Comparison of ENCODE assay signal across 10 cellular contexts in genomic region chr1:211632808-211633522, GRCh38. TPM values are rescaled to one million over a fixed set of nuclear protein-coding genes. Genes with fewer than 3 reads are reported as not detected.
A peak's percentile ranks its signal among the peaks of the same experiment; 100 is the strongest.
DNase-seq lines count a peak whose midpoint lies in the region; ATAC-seq, FAIRE-seq and TF ChIP-seq lines count a peak whose summit lies in the region.
"Had no signal": no experiment of that assay in that cellular context is flagged by ENCODE, and none has a peak within 500 bp of the region (broad histone marks: within the 10 kb centered on the region; RNA-seq: fewer than 3 reads in every experiment).

No MANE protein-coding gene starts in this region.

- H3K36me3 ChIP-seq in IMR-90 (ENCODE audit: control insufficient read depth, insufficient read depth, low read length) (no peaks in the 10 kb centered on the region), bronchial epithelial cell (ENCODE audit: control insufficient read depth, insufficient read depth, low read length) (no peaks in the 10 kb centered on the region)

- H3K4ac ChIP-seq in IMR-90 (ENCODE audit: low read depth, low read length) = peak overlapping the region; percentile 71

- no peak overlapping the region for H3K4me2 ChIP-seq in IMR-90 (ENCODE audit: low read depth, low read length)

- 0 out of 2 replicates have a peak overlapping the region, but pooled peaks have one; percentile 27 for H3K56ac ChIP-seq in IMR-90 (ENCODE audit: extremely low read depth, insufficient read depth, low read length)

- TF ChIP-seq CTCF in IMR-90 (conservative IDR thresholded peaks at IDR 0.05; ENCODE audit: low read depth, low read length) (no peak), bronchial epithelial cell (IDR thresholded peaks at IDR 0.05; ENCODE audit: insufficient read depth, low read length, severe bottlenecking) (no peak), lower leg skin (IDR thresholded peaks at IDR 0.05) (no peak), CD14-positive monocyte (IDR thresholded peaks at IDR 0.05) (no peak)

- peak overlapping the region; percentile 59 for H3K27ac ChIP-seq in IMR-90 (ENCODE audit: insufficient read depth, low read length)

- no peaks in the 10 kb centered on the region for H4K20me1 ChIP-seq in IMR-90 (ENCODE audit: insufficient read depth, low read length)

- H2BK120ac ChIP-seq in IMR-90 (ENCODE audit: low read depth, low read length) = peak overlapping the region; percentile 90

- peak overlapping the region in 1 of 2 donors; percentile 42 for H3K4me3 Mint-ChIP-seq in CD14-positive monocyte

- H2AK9ac ChIP-seq in IMR-90 (replicated peaks; ENCODE audit: low read depth, low read length, poor library complexity) = peak overlapping the region; percentile 94

- H4K8ac ChIP-seq in IMR-90 (ENCODE audit: low read depth in 2 of 2, low read length in 2 of 2) = peak overlapping the region; percentile 62 to 70

- H3K4me3 ChIP-seq in IMR-90 (ENCODE audit: insufficient read depth, low read depth, low read length) (no peak overlapping the region), bronchial epithelial cell (ENCODE audit: low read depth, low read length) (no peak overlapping the region), lower leg skin (ENCODE audit: low read depth, poor library complexity, severe bottlenecking) (no peak overlapping the region)

- H3K4me1 ChIP-seq in IMR-90 (ENCODE audit: control insufficient read depth, insufficient read depth, low read length) = peaks cover 17% of the 10 kb centered on the region

- H2AK5ac ChIP-seq in IMR-90 (ENCODE audit: low read depth, low read length) = peak overlapping the region; percentile 85; the same call in 1 of the 2 replicates

- H3K27me3 Mint-ChIP-seq in CD14-positive monocyte (ENCODE audit: low read depth in 3 of 3) = peaks cover 13 to 24% (median 16%) of the 10 kb centered on the region in 3 donors

- peak overlapping the region in 1 of 7 donors; percentile 18 for H3K27ac Mint-ChIP-seq in CD14-positive monocyte

- H3K9me3 Mint-ChIP-seq in CD14-positive monocyte = peaks cover 0 to 2% (median 0%) of the 10 kb centered on the region in 7 donors

- H2AFZ ChIP-seq in IMR-90 (replicated peaks; ENCODE audit: low read length, poor library complexity) = peak overlapping the region; percentile 92

- H3K4me1 Mint-ChIP-seq in CD14-positive monocyte = peaks cover 12% of the 10 kb centered on the region

- no peak for TF ChIP-seq RAD21 in IMR-90 (IDR thresholded peaks at IDR 0.05; ENCODE audit: low read length)

- dilution Hi-C loops in IMR-90 (cut with HindIII; ENCODE audit: low sequenced_read_pairs, unreplicated experiment) = no loop called here

- FAIRE-seq in bronchial epithelial cell (lab: Jason Lieb, UNC) = no peak
- FAIRE-seq: colon had no signal

- H2BK15ac ChIP-seq in IMR-90 (ENCODE audit: low read depth, low read length) = peak overlapping the region; percentile 74; the same call in 2 of the 3 replicates

- no peaks in the 10 kb centered on the region for H3K9me3 ChIP-seq in IMR-90 (ENCODE audit: control insufficient read depth, insufficient read depth, low read length)

- POLR2A ChIA-PET in IMR-90 (lab: Charles Lee; ENCODE audit: unreplicated experiment) = interaction anchor here (0.5 kb wide), 1 partner anchor 1247 kb away, joined by 10 read pairs; no protein-coding TSS in a partner anchor

- TF ChIP-seq POLR2A in IMR-90 (IDR thresholded peaks at IDR 0.05; ENCODE audit: low read depth, low read length) (no peak), lower leg skin (IDR thresholded peaks at IDR 0.05) (no peak)

- peak overlapping the region; percentile 52; the same call in 1 of the 2 replicates for H2BK20ac ChIP-seq in IMR-90 (ENCODE audit: low read depth, low read length)

- H3K27me3 ChIP-seq in IMR-90 (ENCODE audit: control insufficient read depth, insufficient read depth, low read length) = no peaks in the 10 kb centered on the region
- H3K27me3 ChIP-seq in bronchial epithelial cell (ENCODE audit: control insufficient read depth, insufficient read depth, low read length) = no peaks in the 10 kb centered on the region

- peak overlapping the region; percentile 39 for H3K14ac ChIP-seq in IMR-90 (replicated peaks; ENCODE audit: low read depth, low read length)

- H3K18ac ChIP-seq in IMR-90 (ENCODE audit: low read depth, low read length) = peak overlapping the region; percentile 58; the same call in 1 of the 2 replicates

- peak overlapping the region; percentile 6; the same call in 1 of the 2 replicates for H3K23ac ChIP-seq in IMR-90 (ENCODE audit: low read depth, low read length)

- ATAC-seq in IMR-90 (ENCODE audit: low read depth) = peak; percentile 65

- H3K36me3 Mint-ChIP-seq in CD14-positive monocyte = no peaks in the 10 kb centered on the region

- in situ Hi-C loops in ACHN (cut with HindIII; ENCODE audit: low pct_ligation_motif_present, low pct_unique_long_range_greater_than_20kb, low sequenced_read_pairs) (no loop called here), IMR-90 (cut with MboI; ENCODE audit: low sequenced_read_pairs) (no loop called here)

- H3K9ac ChIP-seq in IMR-90 (ENCODE audit: low read depth, low read length) = peak overlapping the region; percentile 43

- peak overlapping the region; percentile 69 for H4K5ac ChIP-seq in IMR-90 (ENCODE audit: low read depth, low read length)

- no peaks in the 10 kb centered on the region for H3K79me1 ChIP-seq in IMR-90 (ENCODE audit: low read depth in 1 of 2, low read length in 2 of 2)

- H4K91ac ChIP-seq in IMR-90 (ENCODE audit: insufficient read depth, low read depth, low read length) = peak overlapping the region; percentile 88

- H3K9me1 ChIP-seq in IMR-90 (ENCODE audit: insufficient read depth, low read length) = peaks cover 15% of the 10 kb centered on the region

- intact Hi-C loops in IMR-90 (cut with micrococcal nuclease) (no loop called here), lower leg skin (cut with DNase I; ENCODE audit: low total_unique reads) (no loop called here), CD14-positive monocyte (cut with micrococcal nuclease) (no loop called here)

- DNase-seq in ACHN (peak; percentile 83), IMR-90 (peak; percentile 89), bronchial epithelial cell (ENCODE audit: low read depth) (peak; percentile 34), midbrain (lab: John Stamatoyannopoulos, UW) (peak; percentile 25), DMS79 treated with DMSO at 0.1 percent for 48 hours (lab: John Stamatoyannopoulos, UW) (no peak), lower leg skin (ENCODE audit: low spot score in 2 of 2) (no peak), CD14-positive monocyte (ENCODE audit: low spot score) (no peak)
- no peak for DNase-seq in activated CD4-positive, CD25-positive, alpha-beta regulatory T cell (lab: John Stamatoyannopoulos, UW)
- DNase-seq: COR-L47 had no signal

- CTCF ChIA-PET in IMR-90 (lab: Yijun Ruan, JAX) = interaction anchor here (1.0 kb wide), 1 partner anchor 8 kb away, joined by 5 read pairs; no protein-coding TSS in a partner anchor

- 90% methylated on average over 2 of the region's 13 CpGs; no CpG with 5 or more reads in 1 of the 2 experiments for WGBS in IMR-90 (ENCODE audit: extremely low coverage in 2 of 2, insufficient read length in 1 of 2), 2 experiments
- WGBS in lower leg skin, 2 donors = 33 to 40% methylated on average over 13 of the region's 13 CpGs

- H2BK5ac ChIP-seq in IMR-90 (ENCODE audit: low read depth, low read length, poor library complexity, severe bottlenecking) = peak overlapping the region; percentile 58

- BruUV-seq in IMR-90 (replicated peaks; lab: Mats Ljungman, UMichigan) = no TSS peak

TF ChIP-seq in IMR-90, 13 proteins besides CTCF, POLR2A, EP300 and RAD21:
- TF ChIP-seq CEBPB (IDR thresholded peaks at IDR 0.05; ENCODE audit: low read depth, low read length) (no peak), FOS (IDR thresholded peaks at IDR 0.05; ENCODE audit: low read depth, low read length) (no peak), MAZ (IDR thresholded peaks at IDR 0.05; ENCODE audit: borderline replicate concordance, low read depth, low read length) (peak; percentile 77; the same call in 1 of the 2 replicates), RFX5 (IDR thresholded peaks at IDR 0.05; ENCODE audit: low read depth, low read length) (no peak), MXI1 (IDR thresholded peaks at IDR 0.05; ENCODE audit: borderline replicate concordance, low read depth, low read length) (peak; percentile 35; the same call in 1 of the 2 replicates), ELK1 (IDR thresholded peaks at IDR 0.05; ENCODE audit: borderline replicate concordance, low read depth, low read length) (no peak), CHD1 (IDR thresholded peaks at IDR 0.05; ENCODE audit: low read depth, low read length) (no peak), MAFK (IDR thresholded peaks at IDR 0.05; ENCODE audit: low read depth, low read length) (no peak), RCOR1 (IDR thresholded peaks at IDR 0.05; ENCODE audit: insufficient replicate concordance, low read length) (no peak), NFE2L2 (IDR thresholded peaks at IDR 0.05; ENCODE audit: low read depth, low read length) (no peak)

RNA-seq across cellular contexts. Expression of gene NEK2, which starts 42.5 kb away (rescaled TPM):
- total RNA-seq in IMR-90 (2012; rRNA removed) (26.0 and 35.0 TPM in 2 replicates), bronchial epithelial cell (0.26 TPM in 2 replicates), lower leg skin (1 to 10 TPM in 3 of 4 donors, not detected in 1; 1.5 to 3.7 (median 2.7) TPM)
- polyA plus RNA-seq in IMR-90 (2012; rRNA removed) (8.8 and 9.9 TPM in 2 replicates), CD14-positive monocyte (not detected)
- 2.7 and 6.4 TPM in 2 replicates for polyA plus RNA-seq in IMR-90 (2012; cell fraction: cytosol; rRNA removed)
- polyA plus RNA-seq in IMR-90 (2012; cell fraction: nucleus; rRNA removed; ENCODE audit: low replicate concordance) = 0.98 and 2.7 TPM in 2 replicates

RNA-seq across cellular contexts. Expression of gene SLC30A1, which starts 54.0 kb away (rescaled TPM):
- 8.4 and 17.8 TPM in 2 replicates for total RNA-seq in IMR-90 (2012; rRNA removed)
- polyA plus RNA-seq in IMR-90 (2012; rRNA removed) = 4.2 and 5.4 TPM in 2 replicates
- 3.2 and 4.6 TPM in 2 replicates for polyA plus RNA-seq in IMR-90 (2012; cell fraction: cytosol; rRNA removed)
- polyA plus RNA-seq in IMR-90 (2012; cell fraction: nucleus; rRNA removed; ENCODE audit: low replicate concordance) = 3.9 and 4.3 TPM in 2 replicates
- total RNA-seq in bronchial epithelial cell = 29.0 and 36.4 TPM in 2 replicates
- total RNA-seq in lower leg skin = 10 to 100 TPM; 34.1 to 55.5 (median 45.2) TPM
- polyA plus RNA-seq in CD14-positive monocyte = 10 to 100 TPM; 11.9 to 13.2 TPM

Comparison
In these comparisons a context has a peak if more than half of its experiments do, and no peak if none do; other contexts are left out.
1. DNase-seq: peak in ACHN (single experiment), IMR-90 (single experiment), bronchial epithelial cell (single experiment) and midbrain (single experiment); none in DMS79 treated with DMSO at 0.1 percent for 48 hours (single experiment), lower leg skin (0 of 2), activated CD4-positive, CD25-positive, alpha-beta regulatory T cell (0 of 4) and CD14-positive monocyte (single experiment).